Comparison of ENCODE assay signal across 8 cellular contexts in genomic region chr16:2776500-2777139, GRCh38. TPM values are rescaled to one million over a fixed set of nuclear protein-coding genes. Genes with fewer than 3 reads are reported as not detected.
A peak's percentile ranks its signal among the peaks of the same experiment; 100 is the strongest.
DNase-seq lines count a peak whose midpoint lies in the region; ATAC-seq and TF ChIP-seq lines count a peak whose summit lies in the region.

No MANE protein-coding gene starts in this region.

- no peak overlapping the region for H2AFZ ChIP-seq in osteoblast (ENCODE audit: low read length)

- CTCF ChIA-PET in AG04449 (lab: Yijun Ruan, JAX) = interaction anchor here (1.1 to 1.4 kb wide), 4 partner anchors 24 to 94 kb away, joined by 3 to 8 read pairs (median 4); partner anchors contain the start of gene SRRM2
- CTCF ChIA-PET in GM10248 (lab: Yijun Ruan, JAX) = interaction anchor here (1.2 to 2.6 kb wide), 2 partner anchors 10 to 92 kb away, joined by 3 to 11 read pairs; no protein-coding TSS in a partner anchor

- H3K79me2 ChIP-seq in osteoblast (ENCODE audit: insufficient read depth, low read length) = peaks cover 68% of the 10 kb centered on the region

- peak overlapping the region; percentile 36 for H3K27ac ChIP-seq in osteoblast (ENCODE audit: low read depth, low read length)

- no peak for DNase-seq in AG04449 (ENCODE audit: low read depth, low spot score)
- DNase-seq in activated CD4-positive, CD25-positive, alpha-beta regulatory T cell treated with anti-CD3 and anti-CD28 coated beads, Interleukin-2, amount 50 U/mL, for 72 hours = peak; percentile 59
- DNase-seq in fibroblast of mammary gland (ENCODE audit: low read depth) = no peak
- peak; percentile 86 for DNase-seq in osteoblast (ENCODE audit: insufficient read length, low spot score, missing footprints)
- no peak for DNase-seq in GM10248 (ENCODE audit: extremely low spot score)
- DNase-seq in COR-L47 (lab: John Stamatoyannopoulos, UW) = no peak

- peaks cover 31% of the 10 kb centered on the region for H4K20me1 ChIP-seq in osteoblast (ENCODE audit: insufficient read depth, low read length)

- peaks cover 35% of the 10 kb centered on the region for H3K36me3 ChIP-seq in osteoblast (ENCODE audit: insufficient read depth, low read length)

- no peaks in the 10 kb centered on the region for H3K9me3 ChIP-seq in osteoblast (ENCODE audit: low read depth, low read length)

- POLR2A ChIA-PET in AG04449 (lab: Yijun Ruan, JAX) (interaction anchor here (0.7 to 3.3 kb wide), 4 partner anchors 23 to 94 kb away, joined by 3 to 12 read pairs (median 8); partner anchors contain the start of genes KCTD5 and SRRM2), GM10248 (lab: Yijun Ruan, JAX) (no interaction called here)

- ATAC-seq in GM18867 (IDR thresholded peaks at IDR 0.05; ENCODE audit: unreplicated experiment) (peak; percentile 27), HG03135 (IDR thresholded peaks at IDR 0.05; ENCODE audit: unreplicated experiment) (peak; percentile 26)

- TF ChIP-seq CTCF in AG04449 (IDR thresholded peaks at IDR 0.05; ENCODE audit: insufficient read depth, low read length, missing control alignments) (no peak), fibroblast of mammary gland (conservative IDR thresholded peaks at IDR 0.05; ENCODE audit: control insufficient read depth, insufficient read depth, low read depth, low read length) (no peak), osteoblast (IDR thresholded peaks at IDR 0.05; ENCODE audit: extremely low read depth, low read depth, low read length) (no peak), GM10248 (IDR thresholded peaks at IDR 0.05; ENCODE audit: control extremely low read depth, extremely low read depth, low read depth, missing control alignments) (no peak)

- H3K4me2 ChIP-seq in osteoblast (ENCODE audit: insufficient read depth, low read length) = peak overlapping the region; percentile 92

- no peaks in the 10 kb centered on the region for H3K27me3 ChIP-seq in osteoblast (ENCODE audit: insufficient read depth, low read length)

- H3K4me1 ChIP-seq in osteoblast (ENCODE audit: insufficient read depth, low read length) = peaks cover 25% of the 10 kb centered on the region

- H3K4me3 ChIP-seq in AG04449 (ENCODE audit: low read depth, low read length) (peak overlapping the region; percentile 87), fibroblast of mammary gland (ENCODE audit: control insufficient read depth, low read depth, low read length) (peak overlapping the region; percentile 70), osteoblast (ENCODE audit: insufficient read depth, low read length) (peak overlapping the region; percentile 98)

RNA-seq across cellular contexts. Expression of gene ELOB, which starts 0.5 kb away (rescaled TPM):
- total RNA-seq in osteoblast = 173 and 195 TPM in 2 replicates

RNA-seq across cellular contexts. Expression of gene PRSS33, which starts 10.7 kb away (rescaled TPM):
- not detected in 2 replicates for total RNA-seq in osteoblast

RNA-seq across cellular contexts. Expression of gene PRSS41, which starts 21.6 kb away (rescaled TPM):
- total RNA-seq in osteoblast = not detected in 2 replicates

RNA-seq across cellular contexts. Expression of gene SRRM2, which starts 24.2 kb away (rescaled TPM):
- total RNA-seq in osteoblast = 56.8 and 62.2 TPM in 2 replicates

RNA-seq across cellular contexts. Expression of gene PRSS21, which starts 40.4 kb away (rescaled TPM):
- total RNA-seq in osteoblast = not detected in 2 replicates

Comparison
In these comparisons a context has a peak if more than half of its experiments do, and no peak if none do; other contexts are left out.
1. DNase-seq: peak in activated CD4-positive, CD25-positive, alpha-beta regulatory T cell treated with anti-CD3 and anti-CD28 coated beads, Interleukin-2, amount 50 U/mL, for 72 hours (single experiment) and osteoblast (single experiment); none in AG04449 (single experiment), fibroblast of mammary gland (single experiment), GM10248 (single experiment) and COR-L47 (single experiment).
2. Peak in every context shown above with its lines, with median percentiles within 50 percentile points of each other: H3K4me3 ChIP-seq.